In the genomic region with DNA sequence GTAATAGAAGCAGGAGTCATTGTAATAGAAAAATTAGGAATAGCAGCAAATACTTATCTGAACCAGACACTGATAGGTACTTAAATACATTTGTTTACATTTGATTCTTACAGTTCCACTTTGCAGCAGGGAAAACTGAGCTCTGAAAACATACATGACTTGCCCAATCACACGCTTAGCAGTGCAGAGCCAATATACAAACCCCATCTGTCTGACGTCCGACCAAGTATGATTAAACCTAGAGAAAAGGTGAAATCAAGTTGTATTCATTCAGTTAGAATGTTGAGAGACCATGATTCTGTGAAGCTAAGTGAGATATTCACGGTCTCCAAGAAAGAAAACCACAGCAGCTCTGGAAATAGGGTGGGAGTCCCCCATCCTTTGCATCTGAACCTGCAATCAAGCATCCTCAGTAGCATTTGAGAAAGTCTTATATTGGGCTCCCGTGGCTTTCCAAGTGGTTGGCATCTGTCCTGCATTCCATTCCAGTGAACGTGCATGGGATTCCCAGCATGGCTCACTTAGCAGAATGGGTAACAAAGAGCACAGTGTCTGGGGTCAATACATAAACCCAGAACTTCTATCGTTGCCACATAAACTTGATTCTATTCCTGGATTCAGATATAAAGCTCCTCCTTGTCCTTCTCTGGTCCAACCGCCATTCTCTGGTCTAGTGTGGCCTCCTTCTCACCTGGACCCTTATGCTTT, we compare ENCODE assay signal across 9 cellular contexts.
A peak's percentile ranks its signal among the peaks of the same experiment; 100 is the strongest.
DNase-seq lines count a peak whose midpoint lies in the region; ATAC-seq lines count a peak whose summit lies in the region.
"Had no signal": no experiment of that assay in that cellular context is flagged by ENCODE, and none has a peak within 500 bp of the region (broad histone marks: within the 10 kb centered on the region; RNA-seq: fewer than 3 reads in every experiment).

No MANE protein-coding gene starts in this region.

- H3K9ac ChIP-seq in skeletal muscle satellite cell (ENCODE audit: low read depth, low read length) = peak overlapping the region; percentile 77

- DNase-seq in ELR (ENCODE audit: low read depth) (peak; percentile 99), SW480 (ENCODE audit: low spot score) (peak; percentile 82), glomerular visceral epithelial cell (ENCODE audit: extremely low spot score) (peak; percentile 98), left colon (no peak)
- no peak for DNase-seq in activated effector memory CD4-positive, alpha-beta T cell treated with anti-CD3 and anti-CD28 coated beads, Interleukin-2, amount 50 U/mL, for 16 hours
- DNase-seq: effector memory CD8-positive, alpha-beta T cell had no signal

- ATAC-seq in HG02678 (IDR thresholded peaks at IDR 0.05; ENCODE audit: unreplicated experiment) (no peak), left colon (no peak), HG03025 (IDR thresholded peaks at IDR 0.05; ENCODE audit: low FRiP score, unreplicated experiment) (no peak)
- ATAC-seq: effector memory CD8-positive, alpha-beta T cell had no signal

- H3K27me3 ChIP-seq in skeletal muscle satellite cell (ENCODE audit: control insufficient read depth, insufficient read depth, low read length) = no peaks in the 10 kb centered on the region

- H3K9me3 ChIP-seq in skeletal muscle satellite cell (replicated peaks; ENCODE audit: low read length) = no peaks in the 10 kb centered on the region

- H3K36me3 ChIP-seq in skeletal muscle satellite cell (ENCODE audit: insufficient read depth, low read length) = no peaks in the 10 kb centered on the region

- peaks cover 45% of the 10 kb centered on the region for H3K4me1 ChIP-seq in skeletal muscle satellite cell (ENCODE audit: control insufficient read depth, insufficient read depth, low read length)

- intact Hi-C loops in left colon (cut with DNase I, micrococcal nuclease) = no loop called here

- no peak overlapping the region for H3K4me3 ChIP-seq in skeletal muscle satellite cell (ENCODE audit: low read length)

- peak overlapping the region; percentile 62 for H3K4me2 ChIP-seq in skeletal muscle satellite cell (ENCODE audit: low read length)

Comparison
In these comparisons a context has a peak if more than half of its experiments do, and no peak if none do; other contexts are left out.
1. DNase-seq: peak in ELR (single experiment), SW480 (single experiment) and glomerular visceral epithelial cell (single experiment); none in activated effector memory CD4-positive, alpha-beta T cell treated with anti-CD3 and anti-CD28 coated beads, Interleukin-2, amount 50 U/mL, for 16 hours (single experiment) and left colon (0 of 2).